1 cellular context compared by ENCODE assay signal in genomic region chr2:43217228-43218220, GRCh38.
TF ChIP-seq lines count a peak whose summit lies in the region.

No MANE protein-coding gene starts in this region.

TF ChIP-seq in K562, 482 proteins besides CTCF, POLR2A, EP300 and RAD21:
- no peak for TF ChIP-seq ZBTB7A (IDR thresholded peaks at IDR 0.05; ENCODE audit: borderline replicate concordance, control insufficient read depth, low read depth, low read length)
- TF ChIP-seq MEF2A (IDR thresholded peaks at IDR 0.05; ENCODE audit: control insufficient read depth, low read depth, low read length): no peak
- TF ChIP-seq, protein P1, sequence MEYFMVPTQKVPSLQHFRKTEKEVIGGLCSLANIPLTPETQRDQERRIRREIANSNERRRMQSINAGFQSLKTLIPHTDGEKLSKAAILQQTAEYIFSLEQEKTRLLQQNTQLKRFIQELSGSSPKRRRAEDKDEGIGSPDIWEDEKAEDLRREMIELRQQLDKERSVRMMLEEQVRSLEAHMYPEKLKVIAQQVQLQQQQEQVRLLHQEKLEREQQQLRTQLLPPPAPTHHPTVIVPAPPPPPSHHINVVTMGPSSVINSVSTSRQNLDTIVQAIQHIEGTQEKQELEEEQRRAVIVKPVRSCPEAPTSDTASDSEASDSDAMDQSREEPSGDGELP (CRISPR knock-in tag; IDR thresholded peaks at IDR 0.05; ENCODE audit: borderline replicate concordance): peak; percentile 21; the same call in 1 of the 2 replicates
- TF ChIP-seq SAFB (IDR thresholded peaks at IDR 0.05; ENCODE audit: borderline replicate concordance, low read depth, low read length): no peak
- peak; percentile 63 for TF ChIP-seq RBM25 (IDR thresholded peaks at IDR 0.05; ENCODE audit: low read depth, low read length, severe bottlenecking)
- no peak for TF ChIP-seq PURB (CRISPR knock-in tag; IDR thresholded peaks at IDR 0.05; ENCODE audit: low read depth)
- TF ChIP-seq ZNF146 (CRISPR knock-in tag; IDR thresholded peaks at IDR 0.05; ENCODE audit: unreplicated experiment): peak; percentile 64
- TF ChIP-seq KDM5B (IDR thresholded peaks at IDR 0.05; ENCODE audit: insufficient replicate concordance, low read depth, low read length): no peak
- TF ChIP-seq BCOR (IDR thresholded peaks at IDR 0.05): peak; percentile 14; the same call in 1 of the 2 replicates
- TF ChIP-seq KDM1A (IDR thresholded peaks at IDR 0.05): 0 out of 4 replicates have a peak, but pooled peaks of 1 of the 2 experiments have one; percentile 10
